In genomic region chr10:48281697-48282096, GRCh38 we compare ENCODE assay signal across 4 cellular contexts. TPM values are rescaled to one million over a fixed set of nuclear protein-coding genes. Genes with fewer than 3 reads are reported as not detected.
"Had no signal": no experiment of that assay in that cellular context is flagged by ENCODE, and none has a peak within 500 bp of the region (broad histone marks: within the 10 kb centered on the region; RNA-seq: fewer than 3 reads in every experiment).

No MANE protein-coding gene starts in this region.

RNA-seq across cellular contexts. Expression of gene FRMPD2, which starts 7.2 kb away (rescaled TPM):
- total RNA-seq: HT-29, HT1080 had no signal
- polyA plus RNA-seq: IgD-negative memory B cell, IMR-90 had no signal
